Comparison of ENCODE assay signal across 8 cellular contexts in genomic region chr7:106285801-106286492, GRCh38. TPM values are rescaled to one million over a fixed set of nuclear protein-coding genes. Genes with fewer than 3 reads are reported as not detected.
A peak's percentile ranks its signal among the peaks of the same experiment; 100 is the strongest.
DNase-seq lines count a peak whose midpoint lies in the region; ATAC-seq and TF ChIP-seq lines count a peak whose summit lies in the region.

No MANE protein-coding gene starts in this region.

- no peaks in the 10 kb centered on the region for H3K9me2 ChIP-seq in DOHH2 (replicated peaks; ENCODE audit: control insufficient read depth, low read length)

- 24 to 26% methylated on average over 16 of the region's 16 CpGs for WGBS in upper lobe of left lung, 2 donors

- peaks cover 23% of the 10 kb centered on the region for H3K4me1 Mint-ChIP-seq in central memory CD8-positive, alpha-beta T cell

- H3K4me3 Mint-ChIP-seq in central memory CD8-positive, alpha-beta T cell: peak overlapping the region; percentile 83

- ATAC-seq in GM21723 (IDR thresholded peaks at IDR 0.05; ENCODE audit: unreplicated experiment) (peak; percentile 39), upper lobe of left lung (ENCODE audit: low FRiP score in 2 of 2) (no peak)
- no peak for ATAC-seq in central memory CD8-positive, alpha-beta T cell (replicated peaks; ENCODE audit: extremely low read depth, poor library complexity, severe bottlenecking)

- H3K27me3 ChIP-seq in DOHH2 (ENCODE audit: control insufficient read depth, low read length) (peaks cover 9% of the 10 kb centered on the region; the same call in 1 of the 2 replicates), muscle layer of duodenum (ENCODE audit: low read depth, low read length) (no peaks in the 10 kb centered on the region), upper lobe of left lung (no peaks in the 10 kb centered on the region)

- peaks cover 38% of the 10 kb centered on the region for H3K4me1 ChIP-seq in DOHH2 (ENCODE audit: control insufficient read depth, low read length)
- peaks cover 0 to 3% of the 10 kb centered on the region in 2 donors for H3K4me1 ChIP-seq in muscle layer of duodenum (ENCODE audit: control insufficient read depth in 1 of 2, insufficient read depth in 2 of 2, low read length in 2 of 2)
- H3K4me1 ChIP-seq in upper lobe of left lung: peaks cover 18 to 28% (median 25%) of the 10 kb centered on the region in 4 donors

- H4K20me1 ChIP-seq in DOHH2 (ENCODE audit: control insufficient read depth, insufficient read depth, low read depth, low read length): peaks cover 16% of the 10 kb centered on the region

- peak in 1 of 4 donors; percentile 28 for TF ChIP-seq EP300 in upper lobe of left lung (IDR thresholded peaks at IDR 0.05)

- no peaks in the 10 kb centered on the region for H3K9me3 ChIP-seq in DOHH2 (ENCODE audit: control insufficient read depth, insufficient read depth, low read length)
- H3K9me3 ChIP-seq in muscle layer of duodenum (ENCODE audit: control insufficient read depth in 1 of 2, low read length in 2 of 2): no peaks in the 10 kb centered on the region
- H3K9me3 ChIP-seq in upper lobe of left lung: no peaks in the 10 kb centered on the region

- peak overlapping the region; percentile 97 for H3K27ac Mint-ChIP-seq in central memory CD8-positive, alpha-beta T cell (ENCODE audit: low read depth)

- H3K27ac ChIP-seq in DOHH2 (ENCODE audit: low read depth, low read length): peak overlapping the region; percentile 40
- H3K27ac ChIP-seq in muscle layer of duodenum (ENCODE audit: low read length): peak overlapping the region; percentile 100
- peak overlapping the region; percentile 98 to 100 (median 98) for H3K27ac ChIP-seq in upper lobe of left lung

- peaks cover 33% of the 10 kb centered on the region for H3K79me2 ChIP-seq in DOHH2 (ENCODE audit: control insufficient read depth, low read length)

- TF ChIP-seq POLR2A in upper lobe of left lung (IDR thresholded peaks at IDR 0.05): no peak

- DNase-seq in OCI-M1 (lab: John Stamatoyannopoulos, UW) (peak; percentile 44), upper lobe of left lung (no peak), NCI-H446 (lab: John Stamatoyannopoulos, UW) (no peak), NCI-H2029 (lab: John Stamatoyannopoulos, UW) (no peak)
- DNase-seq in central memory CD8-positive, alpha-beta T cell (ENCODE audit: low spot score in 2 of 2): no peak

- TF ChIP-seq CTCF in DOHH2 (IDR thresholded peaks at IDR 0.05; ENCODE audit: low read depth, low read length, poor library complexity, severe bottlenecking) (no peak), upper lobe of left lung (IDR thresholded peaks at IDR 0.05) (no peak)

- peaks cover 15% of the 10 kb centered on the region for H3K36me3 Mint-ChIP-seq in central memory CD8-positive, alpha-beta T cell (ENCODE audit: insufficient read depth)

- H3K36me3 ChIP-seq in DOHH2 (ENCODE audit: control insufficient read depth, low read length) (peaks cover 12% of the 10 kb centered on the region), muscle layer of duodenum (ENCODE audit: control insufficient read depth in 1 of 2, insufficient read depth in 2 of 2, low read length in 2 of 2) (no peaks in the 10 kb centered on the region), upper lobe of left lung (no peaks in the 10 kb centered on the region)

- no peaks in the 10 kb centered on the region for H3K9me3 Mint-ChIP-seq in central memory CD8-positive, alpha-beta T cell

- H3K4me3 ChIP-seq in DOHH2 (ENCODE audit: low read length): peak overlapping the region; percentile 79
- peak overlapping the region; percentile 66 to 84 for H3K4me3 ChIP-seq in muscle layer of duodenum (ENCODE audit: low read depth in 1 of 2, low read length in 2 of 2)
- H3K4me3 ChIP-seq in upper lobe of left lung: peak overlapping the region; percentile 36 to 86 (median 77)

- H3K27me3 Mint-ChIP-seq in central memory CD8-positive, alpha-beta T cell: no peaks in the 10 kb centered on the region

- H3K4me2 ChIP-seq in DOHH2 (ENCODE audit: low read length): peak overlapping the region; percentile 79

- no peaks in the 10 kb centered on the region for H3F3A ChIP-seq in DOHH2 (ENCODE audit: control insufficient read depth, insufficient read depth)

RNA-seq across cellular contexts. Expression of gene NAMPT, which starts 1.2 kb away (rescaled TPM):
- total RNA-seq in upper lobe of left lung: 100 to 1,000 TPM; 129 to 326 (median 212) TPM

Comparison
In these comparisons a context has a peak if more than half of its experiments do, and no peak if none do; other contexts are left out.
1. H3K27ac ChIP-seq: peak in every context shown above with its lines; median percentile 100 in muscle layer of duodenum; 98 in upper lobe of left lung; 40 in DOHH2.